13 cellular contexts compared by ENCODE assay signal in the genomic region with DNA sequence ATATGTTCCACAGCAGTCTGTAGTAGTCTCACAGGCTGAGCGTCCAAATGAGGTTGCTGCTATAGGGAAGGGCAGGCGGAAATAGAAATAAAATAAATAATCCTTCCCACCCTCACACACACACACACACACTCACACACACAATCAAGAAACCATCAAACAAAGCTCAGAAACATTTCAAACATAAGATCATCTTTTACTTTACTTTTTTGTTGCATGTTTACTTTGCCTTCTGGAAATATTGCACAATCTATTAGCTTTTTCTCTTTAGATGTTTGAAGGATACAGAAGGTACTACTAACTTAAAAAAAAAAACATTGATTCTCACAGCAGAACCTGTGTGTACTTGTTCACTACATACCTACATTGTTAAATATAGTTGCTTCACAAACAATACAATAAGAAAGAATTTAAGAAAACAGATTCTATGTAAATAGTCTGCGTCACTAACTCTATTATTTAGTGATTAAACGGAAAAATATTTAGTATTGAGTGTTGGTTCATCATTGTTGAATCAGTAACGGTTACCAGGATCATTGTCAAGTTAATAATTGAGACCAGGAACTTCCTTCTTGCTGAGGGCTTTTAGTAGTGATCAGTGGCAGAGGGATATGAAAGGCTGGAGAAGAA. TPM values are rescaled to one million over a fixed set of nuclear protein-coding genes. Genes with fewer than 3 reads are reported as not detected.
DNase-seq lines count a peak whose midpoint lies in the region; ATAC-seq and TF ChIP-seq lines count a peak whose summit lies in the region.
"Had no signal": no experiment of that assay in that cellular context is flagged by ENCODE, and none has a peak within 500 bp of the region (broad histone marks: within the 10 kb centered on the region; RNA-seq: fewer than 3 reads in every experiment).

No MANE protein-coding gene starts in this region.

- H3K27ac ChIP-seq in liver (ENCODE audit: low read depth in 1 of 2, low read length in 2 of 2): peak overlapping the region in 1 of 2 donors; percentile 28
- no peak overlapping the region for H3K27ac ChIP-seq in right cardiac atrium (ENCODE audit: low read length)
- H3K27ac ChIP-seq: BLaER1 had no signal

- intact Hi-C loops in right cardiac atrium (cut with DNase I) (no loop called here), left cardiac atrium (cut with DNase I) (no loop called here)

- DNase-seq in Caki2 (ENCODE audit: low read depth): peak; percentile 76
- peak; percentile 30 for DNase-seq in NCI-H2196 treated with DMSO at 0.1 percent for 48 hours (lab: John Stamatoyannopoulos, UW; ENCODE audit: unreplicated experiment)
- DNase-seq in right cardiac atrium: no peak
- DNase-seq in left cardiac atrium: no peak
- DNase-seq: activated CD4-positive, alpha-beta T cell treated with anti-CD3 and anti-CD28 coated beads for 1 hour; activated T-cell treated with anti-CD3 and anti-CD28 coated beads, Interleukin-2, amount 50 U/mL, for 4 hours; NCI-H2107 had no signal

- no peak for TF ChIP-seq CTCF in liver (IDR thresholded peaks at IDR 0.05; ENCODE audit: low read depth, low read length, missing input control)

- H3K9ac ChIP-seq in endocrine pancreas (ENCODE audit: control insufficient read depth, insufficient read depth, low read length) (no peak overlapping the region), liver (ENCODE audit: low read depth in 1 of 2, low read length in 2 of 2) (no peak overlapping the region)
- H3K9ac ChIP-seq: BLaER1 had no signal

- peaks cover 21% of the 10 kb centered on the region for H3K4me1 ChIP-seq in endocrine pancreas (ENCODE audit: control insufficient read depth, insufficient read depth, low read length)
- peaks cover 0 to 13% (median 5%) of the 10 kb centered on the region in 4 donors for H3K4me1 ChIP-seq in liver (ENCODE audit: control insufficient read depth in 4 of 4, insufficient read depth in 4 of 4, low read length in 3 of 4)
- no peaks in the 10 kb centered on the region for H3K4me1 ChIP-seq in right cardiac atrium (ENCODE audit: control insufficient read depth, insufficient read depth, low read length)
- H3K4me1 ChIP-seq: BLaER1 had no signal

- H3K36me3 ChIP-seq in endocrine pancreas (ENCODE audit: control insufficient read depth, insufficient read depth, low read length): no peaks in the 10 kb centered on the region
- H3K36me3 ChIP-seq in liver (ENCODE audit: control insufficient read depth in 4 of 4, insufficient read depth in 3 of 4, low read depth in 1 of 4, low read length in 3 of 4): no peaks in the 10 kb centered on the region
- H3K36me3 ChIP-seq: BLaER1 had no signal

- in situ Hi-C loops in Caki2 (cut with HindIII; ENCODE audit: low pct_unique_long_range_greater_than_20kb, low sequenced_read_pairs): no loop called here

- WGBS in liver: 37% methylated on average over 5 of the region's 5 CpGs
- 86% methylated on average over 5 of the region's 5 CpGs for WGBS in right cardiac atrium

- no peaks in the 10 kb centered on the region for H3K27me3 ChIP-seq in endocrine pancreas (ENCODE audit: control insufficient read depth, insufficient read depth, low read length)
- no peaks in the 10 kb centered on the region for H3K27me3 ChIP-seq in liver (ENCODE audit: control insufficient read depth in 4 of 4, insufficient read depth in 4 of 4, low read length in 3 of 4)
- H3K27me3 ChIP-seq in right cardiac atrium (ENCODE audit: control insufficient read depth, insufficient read depth): no peaks in the 10 kb centered on the region
- H3K27me3 ChIP-seq: BLaER1 had no signal

- H3K4me3 ChIP-seq in endocrine pancreas (ENCODE audit: control insufficient read depth, insufficient read depth, low read length) (peak overlapping the region; percentile 57), liver (ENCODE audit: low read depth in 1 of 3, low read length in 3 of 3) (no peak overlapping the region), right cardiac atrium (ENCODE audit: low read length) (no peak overlapping the region)
- H3K4me3 ChIP-seq: BLaER1 had no signal

- TF ChIP-seq RAD21 in liver (IDR thresholded peaks at IDR 0.05): peak in 1 of 2 donors; percentile 16

- ATAC-seq in right cardiac atrium (no peak), left cardiac atrium (no peak), GM18502 (IDR thresholded peaks at IDR 0.05; ENCODE audit: poor library complexity, unreplicated experiment) (no peak), GM21737 (IDR thresholded peaks at IDR 0.05; ENCODE audit: unreplicated experiment) (no peak)
- ATAC-seq: activated T-cell treated with anti-CD3 and anti-CD28 coated beads, Interleukin-2, amount 50 U/mL, for 4 hours; sciatic nerve had no signal

- H3K9me3 ChIP-seq in endocrine pancreas (ENCODE audit: control insufficient read depth, low read length) (peaks cover 2% of the 10 kb centered on the region), liver (ENCODE audit: control insufficient read depth in 4 of 4, low read length in 3 of 4) (no peaks in the 10 kb centered on the region), right cardiac atrium (ENCODE audit: control insufficient read depth, low read length) (no peaks in the 10 kb centered on the region)

TF ChIP-seq in liver, 16 proteins besides CTCF, POLR2A, EP300 and RAD21:
- TF ChIP-seq EGR1 (IDR thresholded peaks at IDR 0.05; ENCODE audit: low read depth in 2 of 2) (peak in 1 of 2 donors; percentile 40), YY1 (IDR thresholded peaks at IDR 0.05) (peak; percentile 36), NR2F2 (IDR thresholded peaks at IDR 0.05) (no peak), TAF1 (conservative IDR thresholded peaks at IDR 0.05) (no peak), RXRA (IDR thresholded peaks at IDR 0.05) (peak; percentile 44 to 64), FOXA1 (IDR thresholded peaks at IDR 0.05) (peak; percentile 46), FOXA2 (IDR thresholded peaks at IDR 0.05) (peak; percentile 91), HNF4G (IDR thresholded peaks at IDR 0.05) (no peak), JUND (IDR thresholded peaks at IDR 0.05) (peak; percentile 39 to 60), HNF4A (conservative IDR thresholded peaks at IDR 0.05) (peak; percentile 30 to 51), SP1 (IDR thresholded peaks at IDR 0.05) (peak; percentile 36), GABPA (IDR thresholded peaks at IDR 0.05 in 1 of 2, conservative IDR thresholded peaks at IDR 0.05 in 1 of 2) (peak in 1 of 2 donors; percentile 6)
- TF ChIP-seq, protein P1, sequence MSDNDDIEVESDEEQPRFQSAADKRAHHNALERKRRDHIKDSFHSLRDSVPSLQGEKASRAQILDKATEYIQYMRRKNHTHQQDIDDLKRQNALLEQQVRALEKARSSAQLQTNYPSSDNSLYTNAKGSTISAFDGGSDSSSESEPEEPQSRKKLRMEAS (IDR thresholded peaks at IDR 0.05): peak; percentile 50
- TF ChIP-seq, protein P2, sequence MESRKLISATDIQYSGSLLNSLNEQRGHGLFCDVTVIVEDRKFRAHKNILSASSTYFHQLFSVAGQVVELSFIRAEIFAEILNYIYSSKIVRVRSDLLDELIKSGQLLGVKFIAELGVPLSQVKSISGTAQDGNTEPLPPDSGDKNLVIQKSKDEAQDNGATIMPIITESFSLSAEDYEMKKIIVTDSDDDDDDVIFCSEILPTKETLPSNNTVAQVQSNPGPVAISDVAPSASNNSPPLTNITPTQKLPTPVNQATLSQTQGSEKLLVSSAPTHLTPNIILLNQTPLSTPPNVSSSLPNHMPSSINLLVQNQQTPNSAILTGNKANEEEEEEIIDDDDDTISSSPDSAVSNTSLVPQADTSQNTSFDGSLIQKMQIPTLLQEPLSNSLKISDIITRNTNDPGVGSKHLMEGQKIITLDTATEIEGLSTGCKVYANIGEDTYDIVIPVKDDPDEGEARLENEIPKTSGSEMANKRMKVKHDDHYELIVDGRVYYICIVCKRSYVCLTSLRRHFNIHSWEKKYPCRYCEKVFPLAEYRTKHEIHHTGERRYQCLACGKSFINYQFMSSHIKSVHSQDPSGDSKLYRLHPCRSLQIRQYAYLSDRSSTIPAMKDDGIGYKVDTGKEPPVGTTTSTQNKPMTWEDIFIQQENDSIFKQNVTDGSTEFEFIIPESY (IDR thresholded peaks at IDR 0.05): peak; percentile 18
- TF ChIP-seq, protein P3, sequence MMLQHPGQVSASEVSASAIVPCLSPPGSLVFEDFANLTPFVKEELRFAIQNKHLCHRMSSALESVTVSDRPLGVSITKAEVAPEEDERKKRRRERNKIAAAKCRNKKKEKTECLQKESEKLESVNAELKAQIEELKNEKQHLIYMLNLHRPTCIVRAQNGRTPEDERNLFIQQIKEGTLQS (IDR thresholded peaks at IDR 0.05): no peak
- TF ChIP-seq, protein P4, sequence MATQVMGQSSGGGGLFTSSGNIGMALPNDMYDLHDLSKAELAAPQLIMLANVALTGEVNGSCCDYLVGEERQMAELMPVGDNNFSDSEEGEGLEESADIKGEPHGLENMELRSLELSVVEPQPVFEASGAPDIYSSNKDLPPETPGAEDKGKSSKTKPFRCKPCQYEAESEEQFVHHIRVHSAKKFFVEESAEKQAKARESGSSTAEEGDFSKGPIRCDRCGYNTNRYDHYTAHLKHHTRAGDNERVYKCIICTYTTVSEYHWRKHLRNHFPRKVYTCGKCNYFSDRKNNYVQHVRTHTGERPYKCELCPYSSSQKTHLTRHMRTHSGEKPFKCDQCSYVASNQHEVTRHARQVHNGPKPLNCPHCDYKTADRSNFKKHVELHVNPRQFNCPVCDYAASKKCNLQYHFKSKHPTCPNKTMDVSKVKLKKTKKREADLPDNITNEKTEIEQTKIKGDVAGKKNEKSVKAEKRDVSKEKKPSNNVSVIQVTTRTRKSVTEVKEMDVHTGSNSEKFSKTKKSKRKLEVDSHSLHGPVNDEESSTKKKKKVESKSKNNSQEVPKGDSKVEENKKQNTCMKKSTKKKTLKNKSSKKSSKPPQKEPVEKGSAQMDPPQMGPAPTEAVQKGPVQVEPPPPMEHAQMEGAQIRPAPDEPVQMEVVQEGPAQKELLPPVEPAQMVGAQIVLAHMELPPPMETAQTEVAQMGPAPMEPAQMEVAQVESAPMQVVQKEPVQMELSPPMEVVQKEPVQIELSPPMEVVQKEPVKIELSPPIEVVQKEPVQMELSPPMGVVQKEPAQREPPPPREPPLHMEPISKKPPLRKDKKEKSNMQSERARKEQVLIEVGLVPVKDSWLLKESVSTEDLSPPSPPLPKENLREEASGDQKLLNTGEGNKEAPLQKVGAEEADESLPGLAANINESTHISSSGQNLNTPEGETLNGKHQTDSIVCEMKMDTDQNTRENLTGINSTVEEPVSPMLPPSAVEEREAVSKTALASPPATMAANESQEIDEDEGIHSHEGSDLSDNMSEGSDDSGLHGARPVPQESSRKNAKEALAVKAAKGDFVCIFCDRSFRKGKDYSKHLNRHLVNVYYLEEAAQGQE (IDR thresholded peaks at IDR 0.05): no peak

RNA-seq across cellular contexts. Expression of a gene that starts 20.5 kb away (rescaled TPM):
- total RNA-seq in Caki2 (2014; rRNA removed; shearing (Covaris generic); ENCODE audit: low replicate concordance): 46.9 and 49.9 TPM in 2 replicates
- 10 to 100 TPM; 46.3 to 62.0 TPM for total RNA-seq in liver
- 10 to 100 TPM; 14.2 to 18.3 TPM for polyA plus RNA-seq in liver
- 10 to 100 TPM; 14.4 to 50.9 (median 18.4) TPM for total RNA-seq in right cardiac atrium
- polyA plus RNA-seq in right cardiac atrium: 5.3 TPM
- total RNA-seq in left cardiac atrium: 1 to 10 TPM; 5.8 to 7.4 TPM

Comparison
In these comparisons a context has a peak if more than half of its experiments do, and no peak if none do; other contexts are left out.
1. DNase-seq: peak in Caki2 (single experiment) and NCI-H2196 treated with DMSO at 0.1 percent for 48 hours (single experiment); none in right cardiac atrium (0 of 3) and left cardiac atrium (single experiment).